In the genomic region with DNA sequence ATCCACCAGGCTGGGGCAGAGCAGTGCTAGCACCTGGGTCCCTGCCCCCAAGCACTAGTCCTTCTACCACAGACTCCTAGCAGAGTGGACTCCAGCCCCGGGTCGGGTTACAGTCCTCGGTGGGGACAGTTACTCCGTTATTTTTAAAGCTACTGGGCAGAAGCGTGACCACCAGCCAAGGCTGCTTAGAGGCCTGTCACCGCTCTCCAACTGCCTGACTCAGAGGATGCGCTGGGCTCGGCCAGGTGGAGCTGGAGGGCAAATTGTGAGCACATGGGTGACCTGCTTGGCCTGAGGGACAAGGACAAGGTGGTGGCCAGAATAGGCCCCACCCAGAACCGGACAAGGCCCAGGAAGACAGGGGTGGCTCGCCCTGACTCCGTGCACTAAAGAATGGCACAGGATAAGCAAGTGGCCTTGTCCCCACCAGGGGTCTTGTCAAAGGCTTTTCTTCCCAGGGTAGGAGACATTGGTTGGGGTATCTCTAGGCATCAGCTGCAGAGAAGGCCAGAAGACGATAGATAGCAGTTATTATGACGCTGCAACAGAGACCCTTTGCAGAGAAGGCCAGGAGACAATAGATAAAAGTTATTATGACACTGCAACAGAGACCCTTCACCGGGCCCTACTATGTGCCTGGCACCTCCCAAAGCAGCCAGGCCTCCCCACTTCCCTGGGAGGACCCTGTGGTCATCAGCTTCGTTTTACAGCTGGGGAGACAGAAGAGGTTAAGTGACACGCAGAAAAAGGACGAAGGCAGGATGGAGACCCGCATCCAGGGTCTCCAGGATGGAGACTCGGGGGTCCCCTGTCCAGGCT, we compare ENCODE assay signal across 10 cellular contexts. TPM values are rescaled to one million over a fixed set of nuclear protein-coding genes. Genes with fewer than 3 reads are reported as not detected.
DNase-seq lines count a peak whose midpoint lies in the region; ATAC-seq and TF ChIP-seq lines count a peak whose summit lies in the region.
"Had no signal": no experiment of that assay in that cellular context is flagged by ENCODE, and none has a peak within 500 bp of the region (broad histone marks: within the 10 kb centered on the region; RNA-seq: fewer than 3 reads in every experiment).

No MANE protein-coding gene starts in this region.

- no peaks in the 10 kb centered on the region for H3K9me3 Mint-ChIP-seq in CD8-positive, alpha-beta memory T cell
- H3K9me3 Mint-ChIP-seq in activated T-helper 17 cell treated with anti-CD3 and anti-CD28 coated beads, Interleukin-2, amount 50 U/mL, for 72 hours = no peaks in the 10 kb centered on the region

- H3K4me3 ChIP-seq in A673 (ENCODE audit: low read depth, low read length, poor library complexity, severe bottlenecking) = peak overlapping the region; percentile 58
- H3K4me3 ChIP-seq in CD8-positive, alpha-beta memory T cell (ENCODE audit: low read length) = no peak overlapping the region

- CTCF ChIA-PET in A673 (lab: Charles Lee) = no interaction called here
- CTCF ChIA-PET in CD8-positive, alpha-beta memory T cell (lab: Charles Lee) = interaction anchor here (1.0 to 1.1 kb wide), 2 partner anchors 10 to 12 kb away, joined by 3 read pairs; no protein-coding TSS in a partner anchor

- no peak for ATAC-seq in activated T-helper 17 cell treated with anti-CD3 and anti-CD28 coated beads, Interleukin-2, amount 50 U/mL, for 72 hours (replicated peaks)
- ATAC-seq in GM19463 (IDR thresholded peaks at IDR 0.05; ENCODE audit: unreplicated experiment) = no peak

- TF ChIP-seq CTCF in A673 (conservative IDR thresholded peaks at IDR 0.05; ENCODE audit: low read depth, low read length) = no peak

- no TSS peak for BruUV-seq in A673 (replicated peaks; lab: Mats Ljungman, UMichigan)

- no peak overlapping the region for H3K27ac ChIP-seq in A673 (ENCODE audit: low read depth, low read length, poor library complexity, severe bottlenecking)
- no peak overlapping the region for H3K27ac ChIP-seq in CD8-positive, alpha-beta memory T cell (ENCODE audit: low read depth, low read length)
- H3K27ac ChIP-seq: adrenal gland had no signal

- peaks cover 6% of the 10 kb centered on the region for H3K36me3 ChIP-seq in A673 (ENCODE audit: insufficient read depth, low read length, poor library complexity, severe bottlenecking)
- H3K36me3 ChIP-seq in CD8-positive, alpha-beta memory T cell (ENCODE audit: insufficient read depth, low read length) = no peaks in the 10 kb centered on the region

- peak overlapping the region in 3 of 8 donors; percentile 41 to 63 (median 60) for H3K27ac Mint-ChIP-seq in CD8-positive, alpha-beta memory T cell
- no peak overlapping the region for H3K27ac Mint-ChIP-seq in activated T-helper 17 cell treated with anti-CD3 and anti-CD28 coated beads, Interleukin-2, amount 50 U/mL, for 72 hours

- H3K9me3 ChIP-seq in A673 (ENCODE audit: low read depth, low read length, poor library complexity, severe bottlenecking) = no peaks in the 10 kb centered on the region
- no peaks in the 10 kb centered on the region for H3K9me3 ChIP-seq in CD8-positive, alpha-beta memory T cell (ENCODE audit: low read length)
- H3K9me3 ChIP-seq: adrenal gland had no signal

- intact Hi-C loops in A673 (cut with micrococcal nuclease; ENCODE audit: unreplicated experiment) = loop anchor here (5.0 kb wide), 1 partner anchor 268 kb away; a partner anchor contains a TSS

- peaks cover 12% of the 10 kb centered on the region for H3K4me1 ChIP-seq in A673 (ENCODE audit: insufficient read depth, low read length, poor library complexity, severe bottlenecking)
- peaks cover 14% of the 10 kb centered on the region for H3K4me1 ChIP-seq in CD8-positive, alpha-beta memory T cell (ENCODE audit: insufficient read depth, low read length)

- no peaks in the 10 kb centered on the region for H3K27me3 ChIP-seq in A673 (replicated peaks; ENCODE audit: insufficient read depth, low read depth, low read length, poor library complexity)
- no peaks in the 10 kb centered on the region for H3K27me3 ChIP-seq in CD8-positive, alpha-beta memory T cell (ENCODE audit: insufficient read depth, low read length, poor library complexity, severe bottlenecking)
- H3K27me3 ChIP-seq: adrenal gland had no signal

- peak overlapping the region; percentile 54 to 78 (median 69) for H3K4me3 Mint-ChIP-seq in CD8-positive, alpha-beta memory T cell
- peak overlapping the region; percentile 62 for H3K4me3 Mint-ChIP-seq in activated T-helper 17 cell treated with anti-CD3 and anti-CD28 coated beads, Interleukin-2, amount 50 U/mL, for 72 hours

- POLR2A ChIA-PET in A673 (lab: Charles Lee; ENCODE audit: low non-redundant PET) = interaction anchor here (0.6 kb wide), 1 partner anchor 492 kb away, joined by 18 read pairs; no protein-coding TSS in a partner anchor
- POLR2A ChIA-PET in CD8-positive, alpha-beta memory T cell (lab: Charles Lee) = no interaction called here

- no peak for DNase-seq in A673 (ENCODE audit: low spot score)
- DNase-seq in CD8-positive, alpha-beta memory T cell = no peak
- DNase-seq in myocyte (ENCODE audit: low read depth) = peak; percentile 70
- DNase-seq in NCI-H2196 treated with DMSO at 0.1 percent for 48 hours (lab: John Stamatoyannopoulos, UW; ENCODE audit: unreplicated experiment) = no peak
- DNase-seq in hippocampal formation (lab: John Stamatoyannopoulos, UW) = no peak
- no peak for DNase-seq in NCI-H1694 (lab: John Stamatoyannopoulos, UW)
- DNase-seq: NCI-H748 treated with DMSO at 0.1 percent for 48 hours had no signal

- H3K36me3 Mint-ChIP-seq in CD8-positive, alpha-beta memory T cell = peaks cover 0 to 1% (median 0%) of the 10 kb centered on the region in 3 donors
- H3K36me3 Mint-ChIP-seq in activated T-helper 17 cell treated with anti-CD3 and anti-CD28 coated beads, Interleukin-2, amount 50 U/mL, for 72 hours (ENCODE audit: low read depth) = no peaks in the 10 kb centered on the region

- H3K4me1 Mint-ChIP-seq in CD8-positive, alpha-beta memory T cell = peaks cover 5 to 18% (median 9%) of the 10 kb centered on the region in 3 donors
- no peaks in the 10 kb centered on the region for H3K4me1 Mint-ChIP-seq in activated T-helper 17 cell treated with anti-CD3 and anti-CD28 coated beads, Interleukin-2, amount 50 U/mL, for 72 hours

- no peaks in the 10 kb centered on the region for H3K27me3 Mint-ChIP-seq in CD8-positive, alpha-beta memory T cell
- H3K27me3 Mint-ChIP-seq in activated T-helper 17 cell treated with anti-CD3 and anti-CD28 coated beads, Interleukin-2, amount 50 U/mL, for 72 hours = no peaks in the 10 kb centered on the region

RNA-seq across cellular contexts. Expression of a gene that starts 1.6 kb away (rescaled TPM):
- total RNA-seq in A673 (2021) (8.9 and 10.6 TPM in 2 replicates), myocyte (6.9 and 10.4 TPM in 2 replicates)
- 1 to 10 TPM; 3.7 to 3.9 TPM for total RNA-seq in CD8-positive, alpha-beta memory T cell
- polyA plus RNA-seq in CD8-positive, alpha-beta memory T cell = 0.99 TPM
- total RNA-seq in activated T-helper 17 cell treated with anti-CD3 and anti-CD28 coated beads, Interleukin-2, amount 50 U/mL, for 72 hours = 10 to 100 TPM in 1 of 2 donors, 1 to 10 TPM in 1; 7.7 to 12.0 TPM
- 6.4 TPM for polyA plus RNA-seq in myocyte (2012)

RNA-seq across cellular contexts. Expression of a gene that starts 10.4 kb away (rescaled TPM):
- total RNA-seq in A673 (2021) (18.2 and 22.2 TPM in 2 replicates), myocyte (15.3 and 20.8 TPM in 2 replicates)
- 10 to 100 TPM; 27.7 to 29.5 TPM for total RNA-seq in CD8-positive, alpha-beta memory T cell
- polyA plus RNA-seq in CD8-positive, alpha-beta memory T cell = 14.9 TPM
- total RNA-seq in activated T-helper 17 cell treated with anti-CD3 and anti-CD28 coated beads, Interleukin-2, amount 50 U/mL, for 72 hours = 10 to 100 TPM; 24.9 to 28.6 TPM
- 15.1 TPM for polyA plus RNA-seq in myocyte (2012)

RNA-seq across cellular contexts. Expression of a gene that starts 15.8 kb away (rescaled TPM):
- 180 and 189 TPM in 2 replicates for total RNA-seq in A673 (2021)
- total RNA-seq in CD8-positive, alpha-beta memory T cell = 100 to 1,000 TPM; 172 to 181 TPM
- polyA plus RNA-seq in CD8-positive, alpha-beta memory T cell = 246 TPM
- total RNA-seq in activated T-helper 17 cell treated with anti-CD3 and anti-CD28 coated beads, Interleukin-2, amount 50 U/mL, for 72 hours = 100 to 1,000 TPM; 112 to 160 TPM
- total RNA-seq in myocyte = 189 and 192 TPM in 2 replicates
- polyA plus RNA-seq in myocyte (2012) = 184 TPM
